ENCODE assay signal across 1 cellular context in genomic region chr21:42105916-42106315, GRCh38.
TF ChIP-seq lines count a peak whose summit lies in the region.

No MANE protein-coding gene starts in this region.

TF ChIP-seq in IMR-90, 13 proteins besides CTCF, POLR2A, EP300 and RAD21:
- TF ChIP-seq ELK1 (IDR thresholded peaks at IDR 0.05; ENCODE audit: borderline replicate concordance, low read depth, low read length) (no peak), USF2 (IDR thresholded peaks at IDR 0.05; ENCODE audit: low read depth, low read length) (no peak), SMC3 (IDR thresholded peaks at IDR 0.05; ENCODE audit: low read depth, low read length) (no peak), CHD1 (IDR thresholded peaks at IDR 0.05; ENCODE audit: low read depth, low read length) (no peak), FOS (IDR thresholded peaks at IDR 0.05; ENCODE audit: low read depth, low read length) (no peak), RFX5 (IDR thresholded peaks at IDR 0.05; ENCODE audit: low read depth, low read length) (no peak), NFE2L2 (IDR thresholded peaks at IDR 0.05; ENCODE audit: low read depth, low read length) (no peak), CEBPB (IDR thresholded peaks at IDR 0.05; ENCODE audit: low read depth, low read length) (no peak), MAZ (IDR thresholded peaks at IDR 0.05; ENCODE audit: borderline replicate concordance, low read depth, low read length) (no peak), BHLHE40 (IDR thresholded peaks at IDR 0.05; ENCODE audit: low read depth, low read length) (no peak), RCOR1 (IDR thresholded peaks at IDR 0.05; ENCODE audit: insufficient replicate concordance, low read length) (no peak), MAFK (IDR thresholded peaks at IDR 0.05; ENCODE audit: low read depth, low read length) (no peak)
TF ChIP-seq in IMR-90: peak in this region for 0.
